Comparison of ENCODE assay signal across 9 cellular contexts in genomic region chr10:16967866-16968721, GRCh38.
A peak's percentile ranks its signal among the peaks of the same experiment; 100 is the strongest.
DNase-seq lines count a peak whose midpoint lies in the region; ATAC-seq, FAIRE-seq and TF ChIP-seq lines count a peak whose summit lies in the region.
"Had no signal": no experiment of that assay in that cellular context is flagged by ENCODE, and none has a peak within 500 bp of the region (broad histone marks: within the 10 kb centered on the region; RNA-seq: fewer than 3 reads in every experiment).

No MANE protein-coding gene starts in this region.

- H3K4me1 ChIP-seq in cardiac muscle cell (ENCODE audit: low read depth): no peaks in the 10 kb centered on the region
- H3K4me1 ChIP-seq in effector memory CD4-positive, alpha-beta T cell (ENCODE audit: control insufficient read depth, insufficient read depth, low read length, poor library complexity, severe bottlenecking): peaks cover 3% of the 10 kb centered on the region

- TF ChIP-seq CTCF in WERI-Rb-1 (IDR thresholded peaks at IDR 0.05; ENCODE audit: low read depth, low read length) (no peak), cardiac muscle cell (IDR thresholded peaks at IDR 0.05; ENCODE audit: low read depth, low read length) (no peak)

- no peak for TF ChIP-seq POLR2A in H54 (IDR thresholded peaks at IDR 0.05; ENCODE audit: low read depth, low read length)

- ATAC-seq in sciatic nerve (peak; percentile 89), GM18517 (IDR thresholded peaks at IDR 0.05; ENCODE audit: unreplicated experiment) (no peak), GM19395 (IDR thresholded peaks at IDR 0.05; ENCODE audit: unreplicated experiment) (no peak), HG03039 (IDR thresholded peaks at IDR 0.05; ENCODE audit: unreplicated experiment) (no peak)
- ATAC-seq: left lobe of liver had no signal

- H3K9me3 ChIP-seq in WERI-Rb-1 (ENCODE audit: severe bottlenecking): no peaks in the 10 kb centered on the region
- no peaks in the 10 kb centered on the region for H3K9me3 ChIP-seq in cardiac muscle cell (ENCODE audit: low read depth)
- H3K9me3 ChIP-seq in effector memory CD4-positive, alpha-beta T cell (ENCODE audit: control insufficient read depth, low read length): no peaks in the 10 kb centered on the region

- no peak overlapping the region for H3K4me3 ChIP-seq in WERI-Rb-1 (ENCODE audit: low read depth, low read length)
- no peak overlapping the region for H3K4me3 ChIP-seq in cardiac muscle cell
- no peak overlapping the region for H3K4me3 ChIP-seq in effector memory CD4-positive, alpha-beta T cell (ENCODE audit: insufficient read depth, low read depth, low read length, poor library complexity, severe bottlenecking)

- no peak overlapping the region for H3K27ac ChIP-seq in WERI-Rb-1
- no peak overlapping the region for H3K27ac ChIP-seq in cardiac muscle cell
- no peak overlapping the region for H3K27ac ChIP-seq in effector memory CD4-positive, alpha-beta T cell (ENCODE audit: insufficient read depth, low read length, poor library complexity, severe bottlenecking)

- H3K36me3 ChIP-seq in WERI-Rb-1 (no peaks in the 10 kb centered on the region), cardiac muscle cell (no peaks in the 10 kb centered on the region)
- no peaks in the 10 kb centered on the region for H3K36me3 ChIP-seq in effector memory CD4-positive, alpha-beta T cell (ENCODE audit: control insufficient read depth, insufficient read depth, low read length)

- H3K27me3 ChIP-seq in WERI-Rb-1 (ENCODE audit: insufficient read depth, low read depth, severe bottlenecking) (no peaks in the 10 kb centered on the region), cardiac muscle cell (no peaks in the 10 kb centered on the region)
- H3K27me3 ChIP-seq in effector memory CD4-positive, alpha-beta T cell (replicated peaks; ENCODE audit: control insufficient read depth, insufficient read depth, low read length, poor library complexity, severe bottlenecking): no peaks in the 10 kb centered on the region

- DNase-seq in H54 (ENCODE audit: insufficient read length, low spot score) (peak; percentile 50), WERI-Rb-1 (peak; percentile 6), cardiac muscle cell (ENCODE audit: low read depth in 1 of 2, low spot score in 1 of 2) (peak; percentile 30 to 86), sciatic nerve (ENCODE audit: low spot score) (no peak)
- no peak for DNase-seq in effector memory CD4-positive, alpha-beta T cell

- FAIRE-seq in H54 (lab: Jason Lieb, UNC): peak; percentile 65

- intact Hi-C loops in sciatic nerve (cut with DNase I): no loop called here

Comparison
In these comparisons a context has a peak if more than half of its experiments do, and no peak if none do; other contexts are left out.
1. DNase-seq: peak in H54 (single experiment), WERI-Rb-1 (single experiment) and cardiac muscle cell (2 of 2); none in sciatic nerve (single experiment) and effector memory CD4-positive, alpha-beta T cell (0 of 3).